2 cellular contexts compared by ENCODE assay signal in genomic region chr20:38162878-38163875, GRCh38.
TF ChIP-seq lines count a peak whose summit lies in the region.

No MANE protein-coding gene starts in this region.

TF ChIP-seq in SK-N-SH, 30 proteins besides CTCF, POLR2A, EP300 and RAD21 (continued from another document):
- TF ChIP-seq ZBTB33 (IDR thresholded peaks at IDR 0.05; ENCODE audit: borderline replicate concordance, low read depth) (no peak), TCF12 (IDR thresholded peaks at IDR 0.05) (no peak), RXRA (IDR thresholded peaks at IDR 0.05; ENCODE audit: borderline replicate concordance, low read depth) (no peak), SIN3A (IDR thresholded peaks at IDR 0.05; ENCODE audit: borderline replicate concordance, low read depth, low read length) (no peak), SMC3 (IDR thresholded peaks at IDR 0.05; ENCODE audit: low read depth, low read length) (no peak)

TF ChIP-seq in SK-N-SH treated with all-trans-retinoic acid at 6 μM for 48 hours, 23 proteins besides CTCF, POLR2A, EP300 and RAD21 (continued from another document):
- TF ChIP-seq TSHZ2 (CRISPR knock-in tag; IDR thresholded peaks at IDR 0.05): no peak
